ENCODE assay signal across 8 cellular contexts in genomic region chr17:32278815-32279214, GRCh38. TPM values are rescaled to one million over a fixed set of nuclear protein-coding genes. Genes with fewer than 3 reads are reported as not detected.
"Had no signal": no experiment of that assay in that cellular context is flagged by ENCODE, and none has a peak within 500 bp of the region (broad histone marks: within the 10 kb centered on the region; RNA-seq: fewer than 3 reads in every experiment).

No MANE protein-coding gene starts in this region.

- ATAC-seq: GM23338 had no signal

- H3K9ac ChIP-seq: KMS-11 had no signal

- H3K9me3 Mint-ChIP-seq: GM23338, HFFc6 had no signal

- H3K4me3 Mint-ChIP-seq: HFFc6 had no signal

- H3K27ac Mint-ChIP-seq: GM23338, HFFc6 had no signal

- H3K4me2 ChIP-seq: KMS-11 had no signal

- FAIRE-seq: HTR-8/SVneo had no signal

- H3K27ac ChIP-seq: KMS-11 had no signal

- DNase-seq: HCEC 1CT, HFFc6, IMR-90, KBM-7 had no signal

RNA-seq across cellular contexts. Expression of gene RHBDL3, which starts 13.2 kb away (rescaled TPM):
- total RNA-seq: HT-29 had no signal
